16 cellular contexts compared by ENCODE assay signal in the genomic region with DNA sequence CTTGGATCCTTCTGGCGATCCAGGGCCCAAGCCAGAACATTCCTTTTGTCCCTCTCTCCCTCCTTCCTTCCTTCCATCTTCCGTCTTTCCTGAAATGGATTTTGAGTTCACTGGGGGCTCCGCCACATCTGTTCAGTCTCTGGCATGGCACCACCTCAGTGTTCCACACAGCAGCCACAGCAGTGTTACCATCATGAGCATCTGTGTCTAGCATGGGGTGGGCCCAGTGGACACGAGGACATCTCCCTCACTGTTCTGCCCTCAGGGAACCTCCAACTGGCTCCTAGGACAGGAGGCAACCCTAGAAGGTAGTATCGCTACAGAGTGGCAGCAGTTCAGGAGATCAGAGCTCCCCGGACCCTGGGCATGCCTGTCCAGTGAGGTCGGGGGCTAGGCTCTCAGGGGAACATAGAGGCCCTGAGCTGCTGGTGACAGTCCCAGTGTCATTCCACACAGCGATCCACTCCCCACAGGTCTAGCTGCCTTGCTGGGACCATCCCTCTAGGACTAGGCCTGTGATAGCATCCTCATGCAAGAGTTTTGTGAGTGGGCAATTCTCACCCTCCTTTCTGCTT. TPM values are rescaled to one million over a fixed set of nuclear protein-coding genes. Genes with fewer than 3 reads are reported as not detected.
"Had no signal": no experiment of that assay in that cellular context is flagged by ENCODE, and none has a peak within 500 bp of the region (broad histone marks: within the 10 kb centered on the region; RNA-seq: fewer than 3 reads in every experiment).

No MANE protein-coding gene starts in this region.

- H3K36me3 ChIP-seq: gastroesophageal sphincter, transverse colon had no signal

- H3K4me3 ChIP-seq: gastroesophageal sphincter, heart right ventricle, mucosa of descending colon, transverse colon had no signal

- H3K27ac ChIP-seq: gastroesophageal sphincter, parathyroid adenoma, transverse colon had no signal

- ATAC-seq: gastroesophageal sphincter, heart right ventricle, mucosa of descending colon, SK-N-SH treated with all-trans-retinoic acid at 6 μM for 48 hours had no signal

- H3K9me3 ChIP-seq: gastroesophageal sphincter, heart right ventricle, mucosa of descending colon, transverse colon had no signal

- DNase-seq: activated CD4-positive, CD25-positive, alpha-beta regulatory T cell treated with anti-CD3 and anti-CD28 coated beads, Interleukin-2, amount 50 U/mL, for 72 hours; erythroblast; heart right ventricle; mucosa of descending colon; naive thymus-derived CD4-positive, alpha-beta T cell; stimulated activated CD4-positive, alpha-beta T cell treated with anti-CD3 and anti-CD28 coated beads, Interleukin-2, amount 100 ng/mL, for 48 hours; stimulated activated naive CD4-positive, alpha-beta T cell treated with Interleukin-2 at 50 U/mL for 16 hours; substantia nigra; T-helper 1 cell; T1000; transverse colon had no signal

- H3K27me3 ChIP-seq: gastroesophageal sphincter, heart right ventricle, transverse colon had no signal

RNA-seq across cellular contexts. Expression of a gene that starts 59.0 kb away (rescaled TPM):
- total RNA-seq: bronchial epithelial cell, lung microvascular endothelial cell had no signal
